In the genomic region with DNA sequence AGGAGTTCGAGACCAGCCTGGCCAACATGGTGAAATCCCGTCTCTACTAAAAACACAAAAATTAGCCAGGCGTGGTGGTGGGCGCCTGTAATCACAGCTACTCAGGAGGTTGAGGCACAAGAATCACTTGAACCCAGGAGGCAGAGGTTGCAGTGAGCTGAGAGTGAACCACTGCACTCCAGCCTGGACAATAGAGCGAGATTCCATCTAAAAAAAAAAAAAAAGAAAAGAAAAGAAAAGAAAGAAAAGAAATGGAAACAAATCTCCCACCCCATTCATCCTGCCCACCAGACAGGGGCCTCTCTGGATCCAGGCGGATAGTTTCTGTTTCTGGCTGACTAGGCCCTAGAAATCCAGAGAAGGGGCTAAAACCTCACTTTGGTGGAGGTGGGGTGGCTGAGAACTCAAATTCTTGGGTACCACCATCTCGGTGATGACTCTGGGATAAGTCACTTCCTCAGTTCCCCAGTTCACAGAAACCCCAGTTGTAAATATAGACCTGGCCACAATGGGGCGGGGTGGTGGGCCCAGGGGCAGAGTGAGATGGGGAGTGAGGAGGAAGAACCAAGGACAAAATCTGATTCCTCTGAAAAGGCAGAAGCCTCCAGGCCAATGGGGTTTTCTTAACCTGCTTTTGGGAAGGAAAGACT, we compare ENCODE assay signal across 10 cellular contexts. TPM values are rescaled to one million over a fixed set of nuclear protein-coding genes. Genes with fewer than 3 reads are reported as not detected.
A peak's percentile ranks its signal among the peaks of the same experiment; 100 is the strongest.
DNase-seq lines count a peak whose midpoint lies in the region; ATAC-seq and TF ChIP-seq lines count a peak whose summit lies in the region.
"Had no signal": no experiment of that assay in that cellular context is flagged by ENCODE, and none has a peak within 500 bp of the region (broad histone marks: within the 10 kb centered on the region; RNA-seq: fewer than 3 reads in every experiment).

No MANE protein-coding gene starts in this region.

- no peaks in the 10 kb centered on the region for H3K27me3 ChIP-seq in CD4-positive, alpha-beta memory T cell (ENCODE audit: insufficient read depth, low read length)
- H3K27me3 ChIP-seq in spleen (replicated peaks in 1 of 7) = no peaks in the 10 kb centered on the region
- no peaks in the 10 kb centered on the region for H3K27me3 ChIP-seq in A673 (replicated peaks; ENCODE audit: insufficient read depth, low read depth, low read length, poor library complexity)

- peak in 2 of 5 donors; percentile 17 to 54 for DNase-seq in CD4-positive, alpha-beta memory T cell
- DNase-seq in RPMI7951 (ENCODE audit: low read depth) (peak; percentile 48), spleen (no peak), mesothelial cell of epicardium (ENCODE audit: low spot score in 2 of 2, unreplicated experiment in 2 of 2) (no peak), A673 (ENCODE audit: low spot score) (no peak)
- peak; percentile 72 for DNase-seq in activated T-cell treated with anti-CD3 and anti-CD28 coated beads, Interleukin-2, amount 50 U/mL, for 4 hours
- DNase-seq: Calu3 had no signal

- no peaks in the 10 kb centered on the region for H3K27me3 Mint-ChIP-seq in CD4-positive, alpha-beta memory T cell
- H3K27me3 Mint-ChIP-seq in activated T-cell treated with anti-CD3 and anti-CD28 coated beads, Interleukin-2, amount 50 U/mL, for 4 hours (ENCODE audit: low read depth) = no peaks in the 10 kb centered on the region
- no peaks in the 10 kb centered on the region for H3K27me3 Mint-ChIP-seq in mesothelial cell of epicardium (ENCODE audit: low read depth)

- no TSS peak for BruUV-seq in A673 (replicated peaks; lab: Mats Ljungman, UMichigan)

- H3K4me3 ChIP-seq in CD4-positive, alpha-beta memory T cell (ENCODE audit: low read length in 2 of 2) = peak overlapping the region in 1 of 2 donors; percentile 47
- H3K4me3 ChIP-seq in spleen = peak overlapping the region in 1 of 8 donors; percentile 49
- no peak overlapping the region for H3K4me3 ChIP-seq in A673 (ENCODE audit: low read depth, low read length, poor library complexity, severe bottlenecking)

- no peak for TF ChIP-seq POLR2A in spleen (IDR thresholded peaks at IDR 0.05)

- H3K36me3 ChIP-seq in CD4-positive, alpha-beta memory T cell (ENCODE audit: insufficient read depth, low read length) = no peaks in the 10 kb centered on the region
- H3K36me3 ChIP-seq in spleen (no peaks in the 10 kb centered on the region), A673 (ENCODE audit: insufficient read depth, low read length, poor library complexity, severe bottlenecking) (no peaks in the 10 kb centered on the region)

- H3K9me3 ChIP-seq in CD4-positive, alpha-beta memory T cell (ENCODE audit: control insufficient read depth in 1 of 2, low read length in 2 of 2) = no peaks in the 10 kb centered on the region
- H3K9me3 ChIP-seq in spleen (no peaks in the 10 kb centered on the region), A673 (ENCODE audit: low read depth, low read length, poor library complexity, severe bottlenecking) (no peaks in the 10 kb centered on the region)

- H3K36me3 Mint-ChIP-seq in CD4-positive, alpha-beta memory T cell = no peaks in the 10 kb centered on the region
- H3K36me3 Mint-ChIP-seq in activated T-cell treated with anti-CD3 and anti-CD28 coated beads, Interleukin-2, amount 50 U/mL, for 4 hours (ENCODE audit: insufficient read depth) = no peaks in the 10 kb centered on the region
- no peaks in the 10 kb centered on the region for H3K36me3 Mint-ChIP-seq in mesothelial cell of epicardium

- peaks cover 57% of the 10 kb centered on the region for H3K4me1 ChIP-seq in CD4-positive, alpha-beta memory T cell (ENCODE audit: insufficient read depth, low read length)
- H3K4me1 ChIP-seq in spleen (peaks cover 10 to 79% (median 42%) of the 10 kb centered on the region in 6 donors), A673 (ENCODE audit: insufficient read depth, low read length, poor library complexity, severe bottlenecking) (no peaks in the 10 kb centered on the region)

- POLR2A ChIA-PET in CD4-positive, alpha-beta memory T cell (lab: Charles Lee; ENCODE audit: partially characterized antibody) = interaction anchor here (1.2 to 7.7 kb wide), 5 partner anchors 10 to 563 kb away, joined by 3 to 127 read pairs (median 23); partner anchors contain the start of genes SOCS1 and ZC3H7A
- POLR2A ChIA-PET in A673 (lab: Charles Lee; ENCODE audit: low non-redundant PET) = no interaction called here

- intact Hi-C loops in CD4-positive, alpha-beta memory T cell (cut with micrococcal nuclease) = loop anchor here (1.0 kb wide), 2 partner anchors 9 to 21 kb away; no protein-coding TSS in a partner anchor
- intact Hi-C loops in spleen (cut with DNase I; ENCODE audit: low total_unique reads) (no loop called here), A673 (cut with micrococcal nuclease; ENCODE audit: unreplicated experiment) (no loop called here)

- peak overlapping the region; percentile 93 to 97 (median 96) for H3K27ac Mint-ChIP-seq in CD4-positive, alpha-beta memory T cell
- no peak overlapping the region for H3K27ac Mint-ChIP-seq in mesothelial cell of epicardium

- peak; percentile 70 to 73 for ATAC-seq in activated T-cell treated with anti-CD3 and anti-CD28 coated beads, Interleukin-2, amount 50 U/mL, for 4 hours
- ATAC-seq in GM18909 (IDR thresholded peaks at IDR 0.05; ENCODE audit: poor library complexity, unreplicated experiment) (no peak), GM18873 (IDR thresholded peaks at IDR 0.05; ENCODE audit: low FRiP score, unreplicated experiment) (no peak)

- peaks cover 33 to 69% (median 51%) of the 10 kb centered on the region in 4 donors for H3K4me1 Mint-ChIP-seq in CD4-positive, alpha-beta memory T cell
- H3K4me1 Mint-ChIP-seq in activated T-cell treated with anti-CD3 and anti-CD28 coated beads, Interleukin-2, amount 50 U/mL, for 4 hours (ENCODE audit: low read depth) = peaks cover 62% of the 10 kb centered on the region
- no peaks in the 10 kb centered on the region for H3K4me1 Mint-ChIP-seq in mesothelial cell of epicardium

- 54 to 66% (median 60%) methylated on average over 8 of the region's 8 CpGs for WGBS in spleen, 5 donors

- H3K9me3 Mint-ChIP-seq in CD4-positive, alpha-beta memory T cell = peaks cover 0 to 3% (median 0%) of the 10 kb centered on the region in 8 donors
- H3K9me3 Mint-ChIP-seq in activated T-cell treated with anti-CD3 and anti-CD28 coated beads, Interleukin-2, amount 50 U/mL, for 4 hours = no peaks in the 10 kb centered on the region
- H3K9me3 Mint-ChIP-seq in mesothelial cell of epicardium = no peaks in the 10 kb centered on the region

- H3K27ac ChIP-seq in CD4-positive, alpha-beta memory T cell (ENCODE audit: low read depth, low read length) = peak overlapping the region; percentile 73
- H3K27ac ChIP-seq in spleen = peak overlapping the region; percentile 70 to 89 (median 83)
- H3K27ac ChIP-seq in A673 (ENCODE audit: low read depth, low read length, poor library complexity, severe bottlenecking) = no peak overlapping the region

- TF ChIP-seq CTCF in spleen (IDR thresholded peaks at IDR 0.05 in 8 of 11, conservative IDR thresholded peaks at IDR 0.05 in 3 of 11) = peak in 1 of 11 experiments; percentile 15
- TF ChIP-seq CTCF in mesothelial cell of epicardium (IDR thresholded peaks at IDR 0.05; ENCODE audit: unreplicated experiment) = no peak
- TF ChIP-seq CTCF in A673 (conservative IDR thresholded peaks at IDR 0.05; ENCODE audit: low read depth, low read length) = no peak

- peak overlapping the region; percentile 60 to 84 (median 76) for H3K4me3 Mint-ChIP-seq in CD4-positive, alpha-beta memory T cell
- H3K4me3 Mint-ChIP-seq in activated T-cell treated with anti-CD3 and anti-CD28 coated beads, Interleukin-2, amount 50 U/mL, for 4 hours = peak overlapping the region; percentile 53
- H3K4me3 Mint-ChIP-seq in mesothelial cell of epicardium = no peak overlapping the region

- CTCF ChIA-PET in CD4-positive, alpha-beta memory T cell (lab: Charles Lee; ENCODE audit: partially characterized antibody) = interaction anchor here (0.9 to 2.9 kb wide), 5 partner anchors 9 to 21 kb away, joined by 3 to 17 read pairs (median 6); partner anchors contain the start of gene SOCS1
- CTCF ChIA-PET in A673 (lab: Charles Lee) = no interaction called here

RNA-seq across cellular contexts. Expression of gene SOCS1, which starts 22.2 kb away (rescaled TPM):
- 10 to 100 TPM; 14.7 to 16.7 TPM for total RNA-seq in CD4-positive, alpha-beta memory T cell
- polyA plus RNA-seq in CD4-positive, alpha-beta memory T cell = 10 to 100 TPM; 17.6 to 37.8 TPM
- 17.1 and 21.2 TPM in 2 replicates for total RNA-seq in RPMI7951 (2014; rRNA removed; shearing (Covaris generic))
- total RNA-seq in activated T-cell treated with anti-CD3 and anti-CD28 coated beads, Interleukin-2, amount 50 U/mL, for 4 hours = 100 to 1,000 TPM; 112 to 148 (median 114) TPM
- 10 to 100 TPM in 6 of 7 donors, 1 to 10 TPM in 1; 7.7 to 50.8 (median 24.0) TPM for total RNA-seq in spleen
- polyA plus RNA-seq in spleen = 10 to 100 TPM; 17.0 to 43.3 (median 19.6) TPM
- total RNA-seq in mesothelial cell of epicardium = 11.2 to 12.3 TPM (median 11.7 TPM) in 3 replicates
- 2.3 and 2.6 TPM in 2 replicates for total RNA-seq in A673 (2021)

RNA-seq across cellular contexts. Expression of gene TNP2, which starts 35.3 kb away (rescaled TPM):
- not detected for total RNA-seq in CD4-positive, alpha-beta memory T cell
- polyA plus RNA-seq in CD4-positive, alpha-beta memory T cell = not detected
- total RNA-seq in RPMI7951 (2014; rRNA removed; shearing (Covaris generic)) = not detected in 2 replicates
- not detected for total RNA-seq in activated T-cell treated with anti-CD3 and anti-CD28 coated beads, Interleukin-2, amount 50 U/mL, for 4 hours
- total RNA-seq in spleen (not detected), mesothelial cell of epicardium (not detected in 3 replicates), A673 (2021) (not detected in 2 replicates)
- polyA plus RNA-seq in spleen = not detected
- total RNA-seq: Calu3, left colon had no signal

RNA-seq across cellular contexts. Expression of gene PRM3, which starts 39.6 kb away (rescaled TPM):
- total RNA-seq in CD4-positive, alpha-beta memory T cell = not detected
- not detected for polyA plus RNA-seq in CD4-positive, alpha-beta memory T cell
- total RNA-seq in RPMI7951 (2014; rRNA removed; shearing (Covaris generic)) = not detected in 2 replicates
- total RNA-seq in activated T-cell treated with anti-CD3 and anti-CD28 coated beads, Interleukin-2, amount 50 U/mL, for 4 hours = not detected
- total RNA-seq in spleen = not detected
- polyA plus RNA-seq in spleen = not detected
- not detected in 3 replicates for total RNA-seq in mesothelial cell of epicardium
- not detected in 2 replicates for total RNA-seq in A673 (2021)
- total RNA-seq: Calu3, left colon had no signal

RNA-seq across cellular contexts. Expression of gene PRM2, which starts 42.4 kb away (rescaled TPM):
- not detected for total RNA-seq in CD4-positive, alpha-beta memory T cell
- polyA plus RNA-seq in CD4-positive, alpha-beta memory T cell = not detected
- total RNA-seq in RPMI7951 (2014; rRNA removed; shearing (Covaris generic)) = not detected in 2 replicates
- not detected for total RNA-seq in activated T-cell treated with anti-CD3 and anti-CD28 coated beads, Interleukin-2, amount 50 U/mL, for 4 hours
- not detected for total RNA-seq in spleen
- not detected for polyA plus RNA-seq in spleen
- total RNA-seq in mesothelial cell of epicardium = not detected in 3 replicates
- not detected in 2 replicates for total RNA-seq in A673 (2021)
- total RNA-seq: Calu3, left colon had no signal

RNA-seq across cellular contexts. Expression of gene PRM1, which starts 47.3 kb away (rescaled TPM):
- not detected for total RNA-seq in CD4-positive, alpha-beta memory T cell
- not detected for polyA plus RNA-seq in CD4-positive, alpha-beta memory T cell
- total RNA-seq in RPMI7951 (2014; rRNA removed; shearing (Covaris generic)) = not detected in 2 replicates
- total RNA-seq in activated T-cell treated with anti-CD3 and anti-CD28 coated beads, Interleukin-2, amount 50 U/mL, for 4 hours = not detected
- total RNA-seq in spleen = not detected
- polyA plus RNA-seq in spleen = not detected
- not detected in 3 replicates for total RNA-seq in mesothelial cell of epicardium
- not detected in 2 replicates for total RNA-seq in A673 (2021)
- total RNA-seq: Calu3, left colon had no signal

Comparison
In these comparisons a context has a peak if more than half of its experiments do, and no peak if none do; other contexts are left out.
1. DNase-seq: peak in RPMI7951 (single experiment) and activated T-cell treated with anti-CD3 and anti-CD28 coated beads, Interleukin-2, amount 50 U/mL, for 4 hours (single experiment); none in spleen (single experiment), mesothelial cell of epicardium (0 of 2) and A673 (single experiment).
2. ATAC-seq: peak in activated T-cell treated with anti-CD3 and anti-CD28 coated beads, Interleukin-2, amount 50 U/mL, for 4 hours (2 of 2); none in GM18909 (single experiment) and GM18873 (single experiment).